In genomic region chr17:36535669-36536081, GRCh38 we compare ENCODE assay signal across 8 cellular contexts. TPM values are rescaled to one million over a fixed set of nuclear protein-coding genes. Genes with fewer than 3 reads are reported as not detected.
DNase-seq lines count a peak whose midpoint lies in the region; ATAC-seq and TF ChIP-seq lines count a peak whose summit lies in the region.

No MANE protein-coding gene starts in this region.

- in situ Hi-C loops in GM13976 (cut with MboI; ENCODE audit: low sequenced_read_pairs, unreplicated experiment), result no loop called here

- H3K36me3 ChIP-seq in endodermal cell (ENCODE audit: control insufficient read depth, insufficient read depth, low read length), result peaks cover 48% of the 10 kb centered on the region

- peaks cover 46% of the 10 kb centered on the region for H3K36me3 Mint-ChIP-seq in endodermal cell (ENCODE audit: low read depth)
- H3K36me3 Mint-ChIP-seq in progenitor cell of endocrine pancreas (ENCODE audit: insufficient read depth), result peaks cover 11% of the 10 kb centered on the region

- H3K27me3 Mint-ChIP-seq in endodermal cell (ENCODE audit: insufficient read depth) (no peaks in the 10 kb centered on the region), progenitor cell of endocrine pancreas (no peaks in the 10 kb centered on the region)

- ATAC-seq in GM19452 (IDR thresholded peaks at IDR 0.05; ENCODE audit: unreplicated experiment) (peak; percentile 21), esophagus mucosa (no peak)

- TF ChIP-seq CTCF in LNCaP clone FGC (IDR thresholded peaks at IDR 0.05; ENCODE audit: control insufficient read depth, extremely low read depth, insufficient read depth) (no peak), endodermal cell (conservative IDR thresholded peaks at IDR 0.05) (no peak), progenitor cell of endocrine pancreas (IDR thresholded peaks at IDR 0.05; ENCODE audit: unreplicated experiment) (no peak), GM13976 (IDR thresholded peaks at IDR 0.05; ENCODE audit: borderline replicate concordance, control extremely low read depth, extremely low read depth, insufficient read depth, missing control alignments) (no peak)

- no peaks in the 10 kb centered on the region for H3K9me3 ChIP-seq in endodermal cell (ENCODE audit: control insufficient read depth, low read length)

- peak overlapping the region; percentile 88 for H3K4me3 Mint-ChIP-seq in endodermal cell
- peak overlapping the region; percentile 95 for H3K4me3 Mint-ChIP-seq in progenitor cell of endocrine pancreas (ENCODE audit: low read depth)

- peak overlapping the region; percentile 39 for H3K27ac ChIP-seq in endodermal cell (ENCODE audit: low read depth, low read length)

- H3K4me1 Mint-ChIP-seq in endodermal cell (peaks cover 4% of the 10 kb centered on the region), progenitor cell of endocrine pancreas (ENCODE audit: low read depth) (peaks cover 3% of the 10 kb centered on the region)

- peak overlapping the region; percentile 91 for H3K9ac ChIP-seq in endodermal cell (ENCODE audit: extremely low read depth, low read length, poor library complexity, severe bottlenecking)

- H3K4me3 ChIP-seq in LNCaP clone FGC (ENCODE audit: low read depth, low read length) (peak overlapping the region; percentile 74), endodermal cell (ENCODE audit: low read length) (peak overlapping the region; percentile 92)

- WGBS in endodermal cell (ENCODE audit: insufficient coverage in 1 of 2, insufficient read length in 1 of 2), 2 experiments, result 12 to 75% methylated on average over 1 to 14 of the region's 15 CpGs

- no peak for DNase-seq in LNCaP clone FGC (ENCODE audit: low read depth)
- no peak for DNase-seq in endodermal cell
- DNase-seq in progenitor cell of endocrine pancreas (ENCODE audit: low spot score, unreplicated experiment), result no peak
- no peak for DNase-seq in pons (ENCODE audit: low spot score)
- DNase-seq in NCI-H446 (lab: John Stamatoyannopoulos, UW), result no peak
- DNase-seq in GM13976 (ENCODE audit: low spot score), result no peak

- H3K9me3 Mint-ChIP-seq in endodermal cell, result no peaks in the 10 kb centered on the region
- no peaks in the 10 kb centered on the region for H3K9me3 Mint-ChIP-seq in progenitor cell of endocrine pancreas (ENCODE audit: low read depth)

- peaks cover 7% of the 10 kb centered on the region for H3K4me1 ChIP-seq in endodermal cell (ENCODE audit: control insufficient read depth, insufficient read depth, low read length)

- no peaks in the 10 kb centered on the region for H3K27me3 ChIP-seq in endodermal cell (ENCODE audit: control insufficient read depth, insufficient read depth, low read length, poor library complexity, severe bottlenecking)

- peak overlapping the region; percentile 99 for H3K27ac Mint-ChIP-seq in endodermal cell
- H3K27ac Mint-ChIP-seq in progenitor cell of endocrine pancreas, result peak overlapping the region; percentile 98

RNA-seq across cellular contexts. Expression of gene PIGW, which starts 0.9 kb away (rescaled TPM):
- total RNA-seq in endodermal cell (10 to 100 TPM; 10.8 to 16.6 TPM), progenitor cell of endocrine pancreas (7.3 and 8.7 TPM in 2 replicates), esophagus mucosa (14.3 TPM)
- polyA plus RNA-seq in endodermal cell (2013, experiment 1 of 2), result 7.1 TPM
- polyA plus RNA-seq in endodermal cell (2013, experiment 2 of 2), result 7.6 TPM

RNA-seq across cellular contexts. Expression of gene MYO19, which starts 1.0 kb away (rescaled TPM):
- total RNA-seq in endodermal cell (100 to 1,000 TPM; 133 to 154 TPM), progenitor cell of endocrine pancreas (77.7 and 82.2 TPM in 2 replicates), esophagus mucosa (73.3 TPM)
- 63.3 TPM for polyA plus RNA-seq in endodermal cell (2013, experiment 1 of 2)
- 51.5 TPM for polyA plus RNA-seq in endodermal cell (2013, experiment 2 of 2)

RNA-seq across cellular contexts. Expression of gene GGNBP2, which starts 9.0 kb away (rescaled TPM):
- total RNA-seq in endodermal cell (10 to 100 TPM; 56.8 to 61.6 TPM), progenitor cell of endocrine pancreas (74.2 and 75.3 TPM in 2 replicates), esophagus mucosa (43.6 TPM)
- 61.1 TPM for polyA plus RNA-seq in endodermal cell (2013, experiment 1 of 2)
- polyA plus RNA-seq in endodermal cell (2013, experiment 2 of 2), result 57.6 TPM

RNA-seq across cellular contexts. Expression of gene ZNHIT3, which starts 49.2 kb away (rescaled TPM):
- total RNA-seq in endodermal cell (10 to 100 TPM; 59.6 to 67.3 TPM), progenitor cell of endocrine pancreas (43.9 and 49.1 TPM in 2 replicates), esophagus mucosa (24.4 TPM)
- polyA plus RNA-seq in endodermal cell (2013, experiment 1 of 2), result 64.3 TPM
- polyA plus RNA-seq in endodermal cell (2013, experiment 2 of 2), result 67.4 TPM

RNA-seq across cellular contexts. Expression of gene DHRS11, which starts 56.0 kb away (rescaled TPM):
- 10 to 100 TPM; 25.5 to 28.5 TPM for total RNA-seq in endodermal cell
- polyA plus RNA-seq in endodermal cell (2013, experiment 1 of 2), result 20.2 TPM
- polyA plus RNA-seq in endodermal cell (2013, experiment 2 of 2), result 19.2 TPM
- 12.0 and 15.7 TPM in 2 replicates for total RNA-seq in progenitor cell of endocrine pancreas
- 8.4 TPM for total RNA-seq in esophagus mucosa
